1 cellular context compared by ENCODE assay signal in the genomic region with DNA sequence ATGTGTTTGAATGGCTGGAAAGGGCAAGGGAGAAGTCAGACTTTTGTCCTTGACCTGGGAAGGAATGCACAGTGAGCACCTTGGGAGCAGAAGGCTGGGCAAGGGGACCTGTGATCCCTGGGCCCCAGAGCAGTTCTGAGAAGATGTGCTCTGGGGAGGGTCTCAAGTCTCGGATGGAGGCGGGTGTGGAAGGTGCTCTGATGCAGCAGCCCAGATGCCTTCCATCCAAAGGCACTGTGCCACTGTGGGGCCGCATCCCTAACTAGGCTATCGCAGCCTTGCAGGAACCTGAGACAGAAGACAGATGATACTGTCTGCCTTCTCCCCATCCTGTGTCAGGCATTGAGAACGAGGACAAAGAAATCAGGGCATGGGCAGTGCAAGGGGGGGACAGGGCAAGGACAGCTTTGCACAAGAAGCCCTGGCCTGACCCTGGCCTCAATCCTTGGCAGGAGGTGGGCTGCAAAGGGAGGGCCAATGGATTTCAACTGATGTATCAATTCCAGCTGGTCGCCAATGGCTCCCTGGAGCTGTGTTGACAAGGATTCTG.
TF ChIP-seq lines count a peak whose summit lies in the region.

No MANE protein-coding gene starts in this region.

TF ChIP-seq in SK-N-SH, 30 proteins besides CTCF, POLR2A, EP300 and RAD21 (continued from another document):
- TF ChIP-seq, protein P1, sequence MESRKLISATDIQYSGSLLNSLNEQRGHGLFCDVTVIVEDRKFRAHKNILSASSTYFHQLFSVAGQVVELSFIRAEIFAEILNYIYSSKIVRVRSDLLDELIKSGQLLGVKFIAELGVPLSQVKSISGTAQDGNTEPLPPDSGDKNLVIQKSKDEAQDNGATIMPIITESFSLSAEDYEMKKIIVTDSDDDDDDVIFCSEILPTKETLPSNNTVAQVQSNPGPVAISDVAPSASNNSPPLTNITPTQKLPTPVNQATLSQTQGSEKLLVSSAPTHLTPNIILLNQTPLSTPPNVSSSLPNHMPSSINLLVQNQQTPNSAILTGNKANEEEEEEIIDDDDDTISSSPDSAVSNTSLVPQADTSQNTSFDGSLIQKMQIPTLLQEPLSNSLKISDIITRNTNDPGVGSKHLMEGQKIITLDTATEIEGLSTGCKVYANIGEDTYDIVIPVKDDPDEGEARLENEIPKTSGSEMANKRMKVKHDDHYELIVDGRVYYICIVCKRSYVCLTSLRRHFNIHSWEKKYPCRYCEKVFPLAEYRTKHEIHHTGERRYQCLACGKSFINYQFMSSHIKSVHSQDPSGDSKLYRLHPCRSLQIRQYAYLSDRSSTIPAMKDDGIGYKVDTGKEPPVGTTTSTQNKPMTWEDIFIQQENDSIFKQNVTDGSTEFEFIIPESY (IDR thresholded peaks at IDR 0.05; ENCODE audit: borderline replicate concordance, low read depth): no peak
- no peak for TF ChIP-seq POLR2AphosphoS5 (IDR thresholded peaks at IDR 0.05; ENCODE audit: low read depth, low read length)
- no peak for TF ChIP-seq TCF12 (IDR thresholded peaks at IDR 0.05)
- TF ChIP-seq TAF1 (IDR thresholded peaks at IDR 0.05; ENCODE audit: borderline replicate concordance, low read depth, low read length): no peak
- no peak for TF ChIP-seq TEAD4 (IDR thresholded peaks at IDR 0.05; ENCODE audit: borderline replicate concordance, insufficient read depth)
